ENCODE assay signal across 19 cellular contexts in the genomic region with DNA sequence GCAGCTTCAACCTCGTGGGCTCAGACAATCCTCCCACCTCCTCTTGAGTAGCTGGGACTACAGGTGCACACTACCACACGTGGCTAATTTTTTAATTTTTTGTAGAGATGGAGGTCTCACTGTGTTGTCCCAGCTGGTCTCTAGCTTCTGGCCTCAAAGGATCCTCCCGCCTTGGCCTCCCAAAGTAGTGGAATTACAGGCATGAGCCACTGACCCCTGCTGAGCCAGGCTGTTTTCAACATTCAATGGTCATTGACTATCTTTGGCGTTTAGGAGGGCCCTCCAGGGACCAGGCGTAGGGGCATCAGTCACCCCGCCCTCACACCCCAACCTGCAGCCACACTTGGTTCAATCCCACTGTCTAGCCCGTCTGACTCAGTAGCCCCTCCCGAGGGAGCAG. TPM values are rescaled to one million over a fixed set of nuclear protein-coding genes. Genes with fewer than 3 reads are reported as not detected.
A peak's percentile ranks its signal among the peaks of the same experiment; 100 is the strongest.
DNase-seq lines count a peak whose midpoint lies in the region; ATAC-seq, FAIRE-seq and TF ChIP-seq lines count a peak whose summit lies in the region.
"Had no signal": no experiment of that assay in that cellular context is flagged by ENCODE, and none has a peak within 500 bp of the region (broad histone marks: within the 10 kb centered on the region; RNA-seq: fewer than 3 reads in every experiment).

No MANE protein-coding gene starts in this region.

- H4K20me1 ChIP-seq in HepG2 (ENCODE audit: insufficient read depth, low read length), result no peaks in the 10 kb centered on the region

- DNase-seq in HepG2 (ENCODE audit: low spot score) (no peak), right lobe of liver (no peak), NB4 (ENCODE audit: low read depth) (peak; percentile 31), mesenteric fat pad (ENCODE audit: low spot score) (peak; percentile 57), SK-N-DZ (ENCODE audit: low spot score) (no peak)
- DNase-seq: BE2C; CD8-positive, alpha-beta T cell; COR-L47; DMS153; DND-41; GDM1; GOT3; H9 had no signal

- H3K27me3 ChIP-seq in HepG2 (ENCODE audit: control insufficient read depth in 1 of 2, insufficient read depth in 2 of 2, low read length in 2 of 2), result no peaks in the 10 kb centered on the region
- no peaks in the 10 kb centered on the region for H3K27me3 ChIP-seq in right lobe of liver
- no peaks in the 10 kb centered on the region for H3K27me3 ChIP-seq in gastroesophageal sphincter
- H3K27me3 ChIP-seq: BE2C had no signal

- H3K9me3 ChIP-seq in HepG2 (ENCODE audit: low read length) (no peaks in the 10 kb centered on the region), right lobe of liver (no peaks in the 10 kb centered on the region), gastroesophageal sphincter (no peaks in the 10 kb centered on the region)
- H3K9me3 ChIP-seq: A549, BE2C had no signal

- H3K4me3 ChIP-seq in HepG2 (replicated peaks in 1 of 3; ENCODE audit: insufficient read depth in 1 of 3, low read depth in 2 of 3, low read length in 3 of 3) (no peak overlapping the region), right lobe of liver (no peak overlapping the region), NB4 (ENCODE audit: low read depth, low read length) (no peak overlapping the region), gastroesophageal sphincter (no peak overlapping the region)
- H3K4me3 ChIP-seq: A549 had no signal

- CTCF ChIA-PET in HepG2 (lab: Yijun Ruan, JAX; ENCODE audit: low intra/inter-chr PET ratio, low total read pairs), result no interaction called here

- TF ChIP-seq POLR2A in HepG2 (IDR thresholded peaks at IDR 0.05; ENCODE audit: insufficient read depth in 1 of 2, low read depth in 2 of 2, low read length in 2 of 2) (no peak), right lobe of liver (IDR thresholded peaks at IDR 0.05) (no peak), NB4 (IDR thresholded peaks at IDR 0.05; ENCODE audit: extremely low read depth, insufficient read length) (no peak), gastroesophageal sphincter (IDR thresholded peaks at IDR 0.05) (no peak)

- BruUV-seq in HepG2 (replicated peaks; lab: Mats Ljungman, UMichigan), result no TSS peak

- TF ChIP-seq RAD21 in HepG2 (CRISPR knock-in tag; IDR thresholded peaks at IDR 0.05), result no peak

- no peak overlapping the region for H2AFZ ChIP-seq in HepG2 (ENCODE audit: low read length)

- H3K36me3 ChIP-seq in HepG2 (replicated peaks in 1 of 2; ENCODE audit: control insufficient read depth in 1 of 2, insufficient read depth in 2 of 2, low read length in 2 of 2), result peaks cover 2 to 3% of the 10 kb centered on the region in 2 experiments; a peak in 3 of 5 replicates
- peaks cover 0 to 3% (median 0%) of the 10 kb centered on the region in 4 donors for H3K36me3 ChIP-seq in right lobe of liver
- peaks cover 0 to 47% of the 10 kb centered on the region in 2 donors for H3K36me3 ChIP-seq in gastroesophageal sphincter
- H3K36me3 ChIP-seq: BE2C had no signal

- in situ Hi-C loops in HepG2 (cut with HindIII; ENCODE audit: extremely low pct_ligation_motif_present, low pct_unique_long_range_greater_than_20kb), result loop anchor here (25.0 kb wide), 1 partner anchor 1300 kb away; a partner anchor contains a TSS

- TF ChIP-seq EP300 in HepG2 (IDR thresholded peaks at IDR 0.05; ENCODE audit: low read depth in 2 of 2, low read length in 2 of 2) (no peak), HepG2 (CRISPR knock-in tag; IDR thresholded peaks at IDR 0.05; ENCODE audit: borderline replicate concordance) (no peak), gastroesophageal sphincter (IDR thresholded peaks at IDR 0.05) (no peak)

- ATAC-seq in HepG2 (no peak), right lobe of liver (no peak), gastroesophageal sphincter (no peak), GM21529 (IDR thresholded peaks at IDR 0.05; ENCODE audit: unreplicated experiment) (no peak)
- ATAC-seq: A549; CD8-positive, alpha-beta T cell had no signal

- no peak overlapping the region for H3K9ac ChIP-seq in HepG2 (ENCODE audit: insufficient read depth, low read depth, low read length)

- peaks cover 31% of the 10 kb centered on the region for H3K4me1 ChIP-seq in HepG2 (ENCODE audit: insufficient read depth, low read length)
- H3K4me1 ChIP-seq in right lobe of liver, result no peaks in the 10 kb centered on the region
- H3K4me1 ChIP-seq in gastroesophageal sphincter, result peaks cover 0 to 20% (median 11%) of the 10 kb centered on the region in 3 donors
- H3K4me1 ChIP-seq: BE2C had no signal

- WGBS in HepG2 (ENCODE audit: low lambda C conversion rate), result 85% methylated on average over 8 of the region's 8 CpGs
- WGBS in right lobe of liver (ENCODE audit: insufficient coverage, low coverage, low lambda C conversion rate, missing lambda C conversion rate), result 93% methylated on average over 4 of the region's 8 CpGs
- 40 to 100% methylated on average over 1 of the region's 8 CpGs for WGBS in gastroesophageal sphincter (ENCODE audit: low coverage in 1 of 2), 2 donors

- POLR2A ChIA-PET in HepG2 (lab: Yijun Ruan, JAX), result interaction anchor here (2.7 kb wide), 1 partner anchor 1300 kb away, joined by 11 read pairs; no protein-coding TSS in a partner anchor

- intact Hi-C loops in HepG2 (cut with micrococcal nuclease; ENCODE audit: unreplicated experiment), result no loop called here
- intact Hi-C loops in right lobe of liver (cut with DNase I), result loop anchor here in 1 of 2 donors (10.0 kb wide), 1 partner anchor 148 kb away; no protein-coding TSS in a partner anchor

- peaks cover 22% of the 10 kb centered on the region for H3K79me2 ChIP-seq in HepG2 (ENCODE audit: insufficient read depth, low read length)

- FAIRE-seq in HepG2 (lab: Jason Lieb, UNC), result peak; percentile 34
- FAIRE-seq: A549, D721Med had no signal

- TF ChIP-seq CTCF in HepG2 (CRISPR knock-in tag; IDR thresholded peaks at IDR 0.05) (no peak), right lobe of liver (IDR thresholded peaks at IDR 0.05) (no peak), NB4 (IDR thresholded peaks at IDR 0.05; ENCODE audit: low read depth, low read length) (no peak), gastroesophageal sphincter (IDR thresholded peaks at IDR 0.05) (no peak)

- no peak overlapping the region for H3K27ac ChIP-seq in HepG2 (ENCODE audit: extremely low read length, insufficient read depth, low read length)
- H3K27ac ChIP-seq in right lobe of liver, result no peak overlapping the region
- no peak overlapping the region for H3K27ac ChIP-seq in gastroesophageal sphincter
- H3K27ac ChIP-seq: A549 had no signal

- no peak overlapping the region for H3K4me2 ChIP-seq in HepG2 (ENCODE audit: low read depth, low read length)
- H3K4me2 ChIP-seq: A549 had no signal

RNA-seq across cellular contexts. Expression of a gene that starts 5.2 kb away (rescaled TPM):
- total RNA-seq in HepG2 (2016; rRNA removed; fragmentation: Illumina TruSeq; extraction: Trizol), result 308 and 410 TPM in 2 replicates
- total RNA-seq in HepG2 (2016; cell fraction: cytosol; rRNA removed; fragmentation: Illumina TruSeq; extraction: Trizol; ENCODE audit: low read depth), result 664 and 798 TPM in 2 replicates
- 352 and 417 TPM in 2 replicates for total RNA-seq in HepG2 (2016; cell fraction: insoluble cytoplasmic fraction; rRNA removed; fragmentation: Illumina TruSeq; extraction: Trizol)
- total RNA-seq in HepG2 (2016; cell fraction: membrane; rRNA removed; fragmentation: Illumina TruSeq; extraction: Trizol), result 641 and 838 TPM in 2 replicates
- total RNA-seq in HepG2 (2016; cell fraction: nucleus; rRNA removed; fragmentation: Illumina TruSeq; extraction: Trizol), result 142 and 179 TPM in 2 replicates
- polyA plus RNA-seq in HepG2 (2011; rRNA removed), result 244 and 253 TPM in 2 replicates
- 121 and 325 TPM in 2 replicates for polyA plus RNA-seq in HepG2 (2011; cell fraction: cytosol; rRNA removed)
- 97.5 and 107 TPM in 2 replicates for polyA plus RNA-seq in HepG2 (2011; cell fraction: nucleus; rRNA removed)
- polyA plus RNA-seq in HepG2 (2012), result 208 and 248 TPM in 2 replicates
- 676 and 762 TPM in 2 replicates for polyA plus RNA-seq in HepG2 (2016; cell fraction: cytosol; fragmentation: Illumina TruSeq; extraction: Trizol; ENCODE audit: low read depth)
- polyA plus RNA-seq in HepG2 (2016; cell fraction: insoluble cytoplasmic fraction; fragmentation: Illumina TruSeq; extraction: Trizol; ENCODE audit: low read depth), result 300 and 324 TPM in 2 replicates
- 541 and 609 TPM in 2 replicates for polyA plus RNA-seq in HepG2 (2016; cell fraction: membrane; fragmentation: Illumina TruSeq; extraction: Trizol; ENCODE audit: low read depth)
- 261 and 270 TPM in 2 replicates for polyA plus RNA-seq in HepG2 (2016; cell fraction: nucleus; fragmentation: Illumina TruSeq; extraction: Trizol; ENCODE audit: insufficient read depth, low read depth)
- polyA minus RNA-seq in HepG2 (2011; rRNA and poly(A)+ RNA removed; ENCODE audit: low replicate concordance), result 12.3 and 45.2 TPM in 2 replicates
- 53.2 and 58.8 TPM in 2 replicates for polyA minus RNA-seq in HepG2 (2011; cell fraction: cytosol; rRNA and poly(A)+ RNA removed)
- 20.9 and 25.2 TPM in 2 replicates for polyA minus RNA-seq in HepG2 (2011; cell fraction: nucleus; rRNA and poly(A)+ RNA removed)
- total RNA-seq in right lobe of liver, result 100 to 1,000 TPM in 2 of 6 experiments, 10 to 100 TPM in 4; 69.5 to 125 (median 89.1) TPM
- total RNA-seq in mesenteric fat pad, result 132 TPM
- total RNA-seq in gastroesophageal sphincter, result 100 to 1,000 TPM; 144 to 174 (median 154) TPM
- polyA plus RNA-seq in SK-N-DZ (2014; cell fraction: cytosol; rRNA removed), result 190 and 238 TPM in 2 replicates
- polyA plus RNA-seq in SK-N-DZ (2014; cell fraction: nucleus; rRNA removed), result 158 and 256 TPM in 2 replicates

RNA-seq across cellular contexts. Expression of a gene that starts 5.9 kb away (rescaled TPM):
- total RNA-seq in HepG2 (2016; rRNA removed; fragmentation: Illumina TruSeq; extraction: Trizol), result 70.5 and 72.5 TPM in 2 replicates
- total RNA-seq in HepG2 (2016; cell fraction: cytosol; rRNA removed; fragmentation: Illumina TruSeq; extraction: Trizol; ENCODE audit: low read depth), result 16.2 and 16.4 TPM in 2 replicates
- total RNA-seq in HepG2 (2016; cell fraction: insoluble cytoplasmic fraction; rRNA removed; fragmentation: Illumina TruSeq; extraction: Trizol), result 63.3 and 71.6 TPM in 2 replicates
- total RNA-seq in HepG2 (2016; cell fraction: membrane; rRNA removed; fragmentation: Illumina TruSeq; extraction: Trizol), result 45.6 and 46.9 TPM in 2 replicates
- total RNA-seq in HepG2 (2016; cell fraction: nucleus; rRNA removed; fragmentation: Illumina TruSeq; extraction: Trizol), result 70.7 and 77.5 TPM in 2 replicates
- polyA plus RNA-seq in HepG2 (2011; rRNA removed), result 63.2 and 69.0 TPM in 2 replicates
- polyA plus RNA-seq in HepG2 (2011; cell fraction: cytosol; rRNA removed), result 27.2 and 39.1 TPM in 2 replicates
- 483 and 680 TPM in 2 replicates for polyA plus RNA-seq in HepG2 (2011; cell fraction: nucleus; rRNA removed)
- polyA plus RNA-seq in HepG2 (2012), result 53.0 and 69.5 TPM in 2 replicates
- polyA plus RNA-seq in HepG2 (2016; cell fraction: cytosol; fragmentation: Illumina TruSeq; extraction: Trizol; ENCODE audit: low read depth), result 12.9 and 14.8 TPM in 2 replicates
- polyA plus RNA-seq in HepG2 (2016; cell fraction: insoluble cytoplasmic fraction; fragmentation: Illumina TruSeq; extraction: Trizol; ENCODE audit: low read depth), result 81.9 and 105 TPM in 2 replicates
- 36.8 and 38.6 TPM in 2 replicates for polyA plus RNA-seq in HepG2 (2016; cell fraction: membrane; fragmentation: Illumina TruSeq; extraction: Trizol; ENCODE audit: low read depth)
- 229 and 236 TPM in 2 replicates for polyA plus RNA-seq in HepG2 (2016; cell fraction: nucleus; fragmentation: Illumina TruSeq; extraction: Trizol; ENCODE audit: insufficient read depth, low read depth)
- 39.1 and 125 TPM in 2 replicates for polyA minus RNA-seq in HepG2 (2011; rRNA and poly(A)+ RNA removed; ENCODE audit: low replicate concordance)
- polyA minus RNA-seq in HepG2 (2011; cell fraction: cytosol; rRNA and poly(A)+ RNA removed), result 39.4 and 44.1 TPM in 2 replicates
- 82.9 and 90.9 TPM in 2 replicates for polyA minus RNA-seq in HepG2 (2011; cell fraction: nucleus; rRNA and poly(A)+ RNA removed)
- 10 to 100 TPM; 19.0 to 24.3 (median 21.6) TPM for total RNA-seq in right lobe of liver
- 32.7 TPM for total RNA-seq in mesenteric fat pad
- total RNA-seq in gastroesophageal sphincter, result 10 to 100 TPM; 27.7 to 50.0 (median 37.0) TPM
- polyA plus RNA-seq in SK-N-DZ (2014; cell fraction: cytosol; rRNA removed), result 62.6 and 80.2 TPM in 2 replicates
- polyA plus RNA-seq in SK-N-DZ (2014; cell fraction: nucleus; rRNA removed), result 127 and 198 TPM in 2 replicates

RNA-seq across cellular contexts. Expression of a gene that starts 11.0 kb away (rescaled TPM):
- total RNA-seq in HepG2 (2016; rRNA removed; fragmentation: Illumina TruSeq; extraction: Trizol), result not detected in 2 replicates
- not detected in 2 replicates for total RNA-seq in HepG2 (2016; cell fraction: cytosol; rRNA removed; fragmentation: Illumina TruSeq; extraction: Trizol; ENCODE audit: low read depth)
- total RNA-seq in HepG2 (2016; cell fraction: insoluble cytoplasmic fraction; rRNA removed; fragmentation: Illumina TruSeq; extraction: Trizol), result not detected in 2 replicates
- total RNA-seq in HepG2 (2016; cell fraction: membrane; rRNA removed; fragmentation: Illumina TruSeq; extraction: Trizol), result not detected in 2 replicates
- total RNA-seq in HepG2 (2016; cell fraction: nucleus; rRNA removed; fragmentation: Illumina TruSeq; extraction: Trizol), result not detected in 2 replicates
- polyA plus RNA-seq in HepG2 (2011; rRNA removed), result not detected in 2 replicates
- polyA plus RNA-seq in HepG2 (2011; cell fraction: cytosol; rRNA removed), result not detected in 2 replicates
- not detected in 2 replicates for polyA plus RNA-seq in HepG2 (2011; cell fraction: nucleus; rRNA removed)
- not detected in 2 replicates for polyA plus RNA-seq in HepG2 (2012)
- not detected in 2 replicates for polyA plus RNA-seq in HepG2 (2016; cell fraction: cytosol; fragmentation: Illumina TruSeq; extraction: Trizol; ENCODE audit: low read depth)
- not detected in 2 replicates for polyA plus RNA-seq in HepG2 (2016; cell fraction: insoluble cytoplasmic fraction; fragmentation: Illumina TruSeq; extraction: Trizol; ENCODE audit: low read depth)
- polyA plus RNA-seq in HepG2 (2016; cell fraction: membrane; fragmentation: Illumina TruSeq; extraction: Trizol; ENCODE audit: low read depth), result not detected in 2 replicates
- polyA plus RNA-seq in HepG2 (2016; cell fraction: nucleus; fragmentation: Illumina TruSeq; extraction: Trizol; ENCODE audit: insufficient read depth, low read depth), result not detected in 2 replicates
- polyA minus RNA-seq in HepG2 (2011; rRNA and poly(A)+ RNA removed; ENCODE audit: low replicate concordance), result not detected in 2 replicates
- not detected in 2 replicates for polyA minus RNA-seq in HepG2 (2011; cell fraction: cytosol; rRNA and poly(A)+ RNA removed)
- not detected in 2 replicates for polyA minus RNA-seq in HepG2 (2011; cell fraction: nucleus; rRNA and poly(A)+ RNA removed)
- not detected for total RNA-seq in right lobe of liver
- not detected for total RNA-seq in mesenteric fat pad
- not detected for total RNA-seq in gastroesophageal sphincter
- polyA plus RNA-seq in SK-N-DZ (2014; cell fraction: cytosol; rRNA removed), result 1.3 and 4.3 TPM in 2 replicates
- 1.1 and 2.8 TPM in 2 replicates for polyA plus RNA-seq in SK-N-DZ (2014; cell fraction: nucleus; rRNA removed)
- total RNA-seq: CD8-positive, alpha-beta T cell had no signal
- polyA plus RNA-seq: A549, AG04450, CD14-positive monocyte had no signal

RNA-seq across cellular contexts. Expression of a gene that starts 42.4 kb away (rescaled TPM):
- total RNA-seq in HepG2 (2016; rRNA removed; fragmentation: Illumina TruSeq; extraction: Trizol), result 0.11 TPM in 1 of 2 replicates, not detected in the other
- total RNA-seq in HepG2 (2016; cell fraction: cytosol; rRNA removed; fragmentation: Illumina TruSeq; extraction: Trizol; ENCODE audit: low read depth), result 0.26 TPM in 1 of 2 replicates, not detected in the other
- total RNA-seq in HepG2 (2016; cell fraction: insoluble cytoplasmic fraction; rRNA removed; fragmentation: Illumina TruSeq; extraction: Trizol), result 0.15 and 0.24 TPM in 2 replicates
- 0.55 TPM in 1 of 2 replicates, not detected in the other for total RNA-seq in HepG2 (2016; cell fraction: membrane; rRNA removed; fragmentation: Illumina TruSeq; extraction: Trizol)
- total RNA-seq in HepG2 (2016; cell fraction: nucleus; rRNA removed; fragmentation: Illumina TruSeq; extraction: Trizol), result 0.28 and 0.37 TPM in 2 replicates
- 0.07 and 0.12 TPM in 2 replicates for polyA plus RNA-seq in HepG2 (2011; rRNA removed)
- polyA plus RNA-seq in HepG2 (2011; cell fraction: cytosol; rRNA removed), result 0.04 and 0.21 TPM in 2 replicates
- polyA plus RNA-seq in HepG2 (2011; cell fraction: nucleus; rRNA removed), result 1.0 and 1.3 TPM in 2 replicates
- polyA plus RNA-seq in HepG2 (2012), result 0.04 and 0.16 TPM in 2 replicates
- 0.26 and 0.28 TPM in 2 replicates for polyA plus RNA-seq in HepG2 (2016; cell fraction: cytosol; fragmentation: Illumina TruSeq; extraction: Trizol; ENCODE audit: low read depth)
- 0.35 TPM in 1 of 2 replicates, not detected in the other for polyA plus RNA-seq in HepG2 (2016; cell fraction: insoluble cytoplasmic fraction; fragmentation: Illumina TruSeq; extraction: Trizol; ENCODE audit: low read depth)
- polyA plus RNA-seq in HepG2 (2016; cell fraction: membrane; fragmentation: Illumina TruSeq; extraction: Trizol; ENCODE audit: low read depth), result 0.21 and 0.37 TPM in 2 replicates
- polyA plus RNA-seq in HepG2 (2016; cell fraction: nucleus; fragmentation: Illumina TruSeq; extraction: Trizol; ENCODE audit: insufficient read depth, low read depth), result 0.75 and 0.81 TPM in 2 replicates
- polyA minus RNA-seq in HepG2 (2011; rRNA and poly(A)+ RNA removed; ENCODE audit: low replicate concordance), result 0.47 TPM in 1 of 2 replicates, not detected in the other
- polyA minus RNA-seq in HepG2 (2011; cell fraction: cytosol; rRNA and poly(A)+ RNA removed), result not detected in 2 replicates
- polyA minus RNA-seq in HepG2 (2011; cell fraction: nucleus; rRNA and poly(A)+ RNA removed), result 0.50 and 0.90 TPM in 2 replicates
- total RNA-seq in right lobe of liver, result under 1 TPM in 3 of 6 experiments, not detected in 3; 0.19 to 0.74 (median 0.26) TPM
- 0.64 TPM for total RNA-seq in mesenteric fat pad
- total RNA-seq in gastroesophageal sphincter, result 1 to 10 TPM; 2.0 to 5.1 (median 4.3) TPM
- polyA plus RNA-seq in SK-N-DZ (2014; cell fraction: cytosol; rRNA removed), result 21.8 and 25.0 TPM in 2 replicates
- polyA plus RNA-seq in SK-N-DZ (2014; cell fraction: nucleus; rRNA removed), result 216 and 359 TPM in 2 replicates
- polyA plus RNA-seq: CD14-positive monocyte had no signal

RNA-seq across cellular contexts. Expression of a gene that starts 58.2 kb away (rescaled TPM):
- total RNA-seq in HepG2 (2016; rRNA removed; fragmentation: Illumina TruSeq; extraction: Trizol), result 1.9 and 6.0 TPM in 2 replicates
- 1.6 and 1.7 TPM in 2 replicates for total RNA-seq in HepG2 (2016; cell fraction: cytosol; rRNA removed; fragmentation: Illumina TruSeq; extraction: Trizol; ENCODE audit: low read depth)
- 2.0 and 5.7 TPM in 2 replicates for total RNA-seq in HepG2 (2016; cell fraction: insoluble cytoplasmic fraction; rRNA removed; fragmentation: Illumina TruSeq; extraction: Trizol)
- total RNA-seq in HepG2 (2016; cell fraction: membrane; rRNA removed; fragmentation: Illumina TruSeq; extraction: Trizol), result 2.2 and 2.6 TPM in 2 replicates
- 18.5 and 22.6 TPM in 2 replicates for total RNA-seq in HepG2 (2016; cell fraction: nucleus; rRNA removed; fragmentation: Illumina TruSeq; extraction: Trizol)
- 1.2 and 1.7 TPM in 2 replicates for polyA plus RNA-seq in HepG2 (2011; rRNA removed)
- 0.26 and 0.34 TPM in 2 replicates for polyA plus RNA-seq in HepG2 (2011; cell fraction: cytosol; rRNA removed)
- 16.9 and 20.4 TPM in 2 replicates for polyA plus RNA-seq in HepG2 (2011; cell fraction: nucleus; rRNA removed)
- polyA plus RNA-seq in HepG2 (2012), result 2.0 and 2.3 TPM in 2 replicates
- not detected in 2 replicates for polyA plus RNA-seq in HepG2 (2016; cell fraction: cytosol; fragmentation: Illumina TruSeq; extraction: Trizol; ENCODE audit: low read depth)
- 0.19 and 0.31 TPM in 2 replicates for polyA plus RNA-seq in HepG2 (2016; cell fraction: insoluble cytoplasmic fraction; fragmentation: Illumina TruSeq; extraction: Trizol; ENCODE audit: low read depth)
- not detected in 2 replicates for polyA plus RNA-seq in HepG2 (2016; cell fraction: membrane; fragmentation: Illumina TruSeq; extraction: Trizol; ENCODE audit: low read depth)
- polyA plus RNA-seq in HepG2 (2016; cell fraction: nucleus; fragmentation: Illumina TruSeq; extraction: Trizol; ENCODE audit: insufficient read depth, low read depth), result 6.1 and 6.5 TPM in 2 replicates
- polyA minus RNA-seq in HepG2 (2011; rRNA and poly(A)+ RNA removed; ENCODE audit: low replicate concordance), result 25.5 TPM in 1 of 2 replicates, not detected in the other
- polyA minus RNA-seq in HepG2 (2011; cell fraction: cytosol; rRNA and poly(A)+ RNA removed), result 1.6 and 2.9 TPM in 2 replicates
- polyA minus RNA-seq in HepG2 (2011; cell fraction: nucleus; rRNA and poly(A)+ RNA removed), result 57.8 and 73.4 TPM in 2 replicates
- total RNA-seq in right lobe of liver, result not detected
- not detected for total RNA-seq in mesenteric fat pad
- total RNA-seq in gastroesophageal sphincter, result not detected
- polyA plus RNA-seq in SK-N-DZ (2014; cell fraction: cytosol; rRNA removed), result not detected in 2 replicates
- not detected in 2 replicates for polyA plus RNA-seq in SK-N-DZ (2014; cell fraction: nucleus; rRNA removed)
- total RNA-seq: CD8-positive, alpha-beta T cell had no signal
- polyA plus RNA-seq: AG04450, CD14-positive monocyte had no signal

Comparison
In these comparisons a context has a peak if more than half of its experiments do, and no peak if none do; other contexts are left out.
1. DNase-seq: peak in NB4 (single experiment) and mesenteric fat pad (single experiment); none in HepG2 (single experiment), right lobe of liver (0 of 3) and SK-N-DZ (single experiment).